ENCODE assay signal across 9 cellular contexts in the genomic region with DNA sequence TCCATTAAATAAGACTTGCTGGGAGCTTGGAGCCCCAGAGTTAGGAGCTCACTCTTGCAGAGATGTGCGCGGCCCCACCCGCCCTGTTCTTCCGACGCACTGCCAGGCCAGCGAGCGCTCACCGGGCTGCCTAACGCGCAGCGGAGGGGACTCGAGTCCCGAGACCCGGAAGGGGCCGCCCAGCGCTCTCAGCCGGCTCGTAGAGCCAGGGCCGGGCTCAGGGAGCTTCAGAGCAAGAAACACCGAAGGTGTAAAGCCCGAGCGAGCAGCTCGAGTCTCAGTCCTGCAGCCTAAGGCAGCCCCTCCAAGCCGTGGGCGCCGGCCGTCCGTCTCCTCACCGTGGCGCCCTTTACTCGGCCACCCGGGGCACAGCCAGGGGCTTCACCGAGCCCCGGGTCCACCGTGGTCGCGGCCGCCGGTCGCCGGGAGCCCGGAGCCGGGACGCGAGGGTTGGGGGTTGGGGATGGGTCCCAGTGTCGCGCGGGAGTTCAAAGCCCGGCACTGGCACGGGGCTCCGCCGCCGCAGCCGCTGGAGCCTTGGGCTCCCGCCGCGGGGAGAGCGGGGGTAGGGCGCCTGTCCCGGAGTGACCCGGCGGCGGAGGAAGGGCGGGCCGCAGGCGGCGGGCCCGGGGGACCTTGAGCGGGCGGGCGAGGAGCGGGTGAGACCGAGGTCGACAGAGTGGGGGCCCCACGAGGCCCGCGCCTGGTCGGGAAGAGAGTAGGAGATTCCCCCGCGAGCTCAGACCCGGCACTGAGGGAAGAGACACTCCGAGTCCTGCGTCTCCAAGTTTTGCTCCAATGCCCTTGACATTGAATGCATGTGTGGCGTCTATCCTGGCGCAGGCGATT. TPM values are rescaled to one million over a fixed set of nuclear protein-coding genes. Genes with fewer than 3 reads are reported as not detected.
DNase-seq lines count a peak whose midpoint lies in the region; ATAC-seq and TF ChIP-seq lines count a peak whose summit lies in the region.
"Had no signal": no experiment of that assay in that cellular context is flagged by ENCODE, and none has a peak within 500 bp of the region (broad histone marks: within the 10 kb centered on the region; RNA-seq: fewer than 3 reads in every experiment).

No MANE protein-coding gene starts in this region.

- peak; percentile 5 to 71 (median 66) for DNase-seq in NCI-H1417 (lab: John Stamatoyannopoulos, UW)
- DNase-seq in NCI-H1417 treated with DMSO at 0.1 percent for 48 hours (lab: John Stamatoyannopoulos, UW): no peak
- no peak for DNase-seq in Panc1 (ENCODE audit: low read depth, low spot score)
- peak; percentile 36 for DNase-seq in fibroblast of gingiva (ENCODE audit: low read depth)
- peak; percentile 13 for DNase-seq in mucosa of gallbladder (ENCODE audit: low spot score)
- DNase-seq in activated T-helper 2 cell treated with anti-CD3 and anti-CD28 coated beads, Interferon-gamma antibody, Interleukin-2, Interleukin-4, amounts not matched to agents 10 μg/mL and 5 μg/mL and 100 μg/mL, durations not matched to agents 14 hours and 24 hours and 36 hours (ENCODE audit: low spot score): no peak

- H3K4me1 ChIP-seq in Panc1 (ENCODE audit: control insufficient read depth, insufficient read depth, low read length): no peaks in the 10 kb centered on the region
- H3K4me1 ChIP-seq in urinary bladder (ENCODE audit: insufficient read depth): no peaks in the 10 kb centered on the region

- H3K36me3 ChIP-seq in Panc1 (ENCODE audit: control insufficient read depth, insufficient read depth, low read length): no peaks in the 10 kb centered on the region
- no peaks in the 10 kb centered on the region for H3K36me3 ChIP-seq in urinary bladder (ENCODE audit: insufficient read depth)

- no peaks in the 10 kb centered on the region for H3K4me1 Mint-ChIP-seq in activated T-helper 2 cell treated with anti-CD3 and anti-CD28 coated beads, Interferon-gamma antibody, Interleukin-2, Interleukin-4, amounts not matched to agents 10 μg/mL and 5 μg/mL and 100 μg/mL, durations not matched to agents 14 hours and 24 hours and 36 hours (ENCODE audit: low read depth)

- 1% methylated on average over 86 of the region's 86 CpGs for WGBS in urinary bladder

- peak overlapping the region; percentile 46 to 54 for H3K4me3 ChIP-seq in Panc1 (ENCODE audit: low read depth in 2 of 2, low read length in 2 of 2)
- peak overlapping the region; percentile 65 for H3K4me3 ChIP-seq in urinary bladder (ENCODE audit: low read depth, low read length)

- no peaks in the 10 kb centered on the region for H3K36me3 Mint-ChIP-seq in activated T-helper 2 cell treated with anti-CD3 and anti-CD28 coated beads, Interferon-gamma antibody, Interleukin-2, Interleukin-4, amounts not matched to agents 10 μg/mL and 5 μg/mL and 100 μg/mL, durations not matched to agents 14 hours and 24 hours and 36 hours (ENCODE audit: low read depth)

- H3K27ac Mint-ChIP-seq in activated T-helper 2 cell treated with anti-CD3 and anti-CD28 coated beads, Interferon-gamma antibody, Interleukin-2, Interleukin-4, amounts not matched to agents 10 μg/mL and 5 μg/mL and 100 μg/mL, durations not matched to agents 14 hours and 24 hours and 36 hours: no peak overlapping the region

- H3K9me3 Mint-ChIP-seq in activated T-helper 2 cell treated with anti-CD3 and anti-CD28 coated beads, Interferon-gamma antibody, Interleukin-2, Interleukin-4, amounts not matched to agents 10 μg/mL and 5 μg/mL and 100 μg/mL, durations not matched to agents 14 hours and 24 hours and 36 hours: no peaks in the 10 kb centered on the region

- POLR2A ChIA-PET in Panc1 (lab: Charles Lee): no interaction called here

- H3K27me3 ChIP-seq in Panc1 (ENCODE audit: control insufficient read depth, insufficient read depth, low read length): peaks cover 3% of the 10 kb centered on the region; the same call in 1 of the 2 replicates

- 0 out of 2 replicates have a peak, but pooled peaks have one; percentile 15 for TF ChIP-seq CTCF in Panc1 (IDR thresholded peaks at IDR 0.05)

- H3K4me3 Mint-ChIP-seq in activated T-helper 2 cell treated with anti-CD3 and anti-CD28 coated beads, Interferon-gamma antibody, Interleukin-2, Interleukin-4, amounts not matched to agents 10 μg/mL and 5 μg/mL and 100 μg/mL, durations not matched to agents 14 hours and 24 hours and 36 hours (ENCODE audit: low read depth): no peak overlapping the region

- intact Hi-C loops in Panc1 (cut with micrococcal nuclease; ENCODE audit: unreplicated experiment): no loop called here
- intact Hi-C loops in activated T-helper 2 cell treated with anti-CD3 and anti-CD28 coated beads, Interferon-gamma antibody, Interleukin-2, Interleukin-4, amounts not matched to agents 10 μg/mL and 5 μg/mL and 100 μg/mL, durations not matched to agents 14 hours and 24 hours and 36 hours (cut with micrococcal nuclease): no loop called here

- 0 out of 2 replicates have a peak overlapping the region, but pooled peaks have one; percentile 7 for H3K27ac ChIP-seq in Panc1 (ENCODE audit: low read length)
- peak overlapping the region; percentile 48 for H3K27ac ChIP-seq in urinary bladder (ENCODE audit: low read depth)

- H3K9me3 ChIP-seq in Panc1 (ENCODE audit: control insufficient read depth, insufficient read depth, low read depth, low read length): no peaks in the 10 kb centered on the region

- in situ Hi-C loops in Panc1 (cut with HindIII; ENCODE audit: low pct_unique_long_range_greater_than_20kb, low sequenced_read_pairs): no loop called here

- ATAC-seq in Panc1: peak; percentile 87
- ATAC-seq in HG02571 (IDR thresholded peaks at IDR 0.05; ENCODE audit: unreplicated experiment): no peak

- CTCF ChIA-PET in Panc1 (lab: Charles Lee): no interaction called here

- H3K27me3 Mint-ChIP-seq in activated T-helper 2 cell treated with anti-CD3 and anti-CD28 coated beads, Interferon-gamma antibody, Interleukin-2, Interleukin-4, amounts not matched to agents 10 μg/mL and 5 μg/mL and 100 μg/mL, durations not matched to agents 14 hours and 24 hours and 36 hours (ENCODE audit: low read depth): peaks cover 43% of the 10 kb centered on the region

- BruUV-seq in Panc1 (replicated peaks; lab: Mats Ljungman, UMichigan): no TSS peak

RNA-seq across cellular contexts. Expression of a gene that starts 26.9 kb away (rescaled TPM):
- total RNA-seq in Panc1 (2021; ENCODE audit: unreplicated experiment) (3.9 TPM), mucosa of gallbladder (7.1 TPM), urinary bladder (14.8 TPM)
- 2.5 TPM for polyA plus RNA-seq in Panc1 (2012; ENCODE audit: insufficient read length)
- polyA plus RNA-seq in urinary bladder: 8.3 TPM
- not detected in 2 replicates for total RNA-seq in activated T-helper 2 cell treated with anti-CD3 and anti-CD28 coated beads, Interferon-gamma antibody, Interleukin-2, Interleukin-4, amounts not matched to agents 10 μg/mL and 5 μg/mL and 100 μg/mL, durations not matched to agents 14 hours and 24 hours and 36 hours
- total RNA-seq: activated CD8-positive, alpha-beta memory T cell treated with anti-CD3 and anti-CD28 coated beads for 36 hours had no signal

Comparison
In these comparisons a context has a peak if more than half of its experiments do, and no peak if none do; other contexts are left out.
1. DNase-seq: peak in NCI-H1417 (3 of 3), fibroblast of gingiva (single experiment) and mucosa of gallbladder (single experiment); none in NCI-H1417 treated with DMSO at 0.1 percent for 48 hours (single experiment), Panc1 (single experiment) and activated T-helper 2 cell treated with anti-CD3 and anti-CD28 coated beads, Interferon-gamma antibody, Interleukin-2, Interleukin-4, amounts not matched to agents 10 μg/mL and 5 μg/mL and 100 μg/mL, durations not matched to agents 14 hours and 24 hours and 36 hours (single experiment).